8 cellular contexts compared by ENCODE assay signal in the genomic region with DNA sequence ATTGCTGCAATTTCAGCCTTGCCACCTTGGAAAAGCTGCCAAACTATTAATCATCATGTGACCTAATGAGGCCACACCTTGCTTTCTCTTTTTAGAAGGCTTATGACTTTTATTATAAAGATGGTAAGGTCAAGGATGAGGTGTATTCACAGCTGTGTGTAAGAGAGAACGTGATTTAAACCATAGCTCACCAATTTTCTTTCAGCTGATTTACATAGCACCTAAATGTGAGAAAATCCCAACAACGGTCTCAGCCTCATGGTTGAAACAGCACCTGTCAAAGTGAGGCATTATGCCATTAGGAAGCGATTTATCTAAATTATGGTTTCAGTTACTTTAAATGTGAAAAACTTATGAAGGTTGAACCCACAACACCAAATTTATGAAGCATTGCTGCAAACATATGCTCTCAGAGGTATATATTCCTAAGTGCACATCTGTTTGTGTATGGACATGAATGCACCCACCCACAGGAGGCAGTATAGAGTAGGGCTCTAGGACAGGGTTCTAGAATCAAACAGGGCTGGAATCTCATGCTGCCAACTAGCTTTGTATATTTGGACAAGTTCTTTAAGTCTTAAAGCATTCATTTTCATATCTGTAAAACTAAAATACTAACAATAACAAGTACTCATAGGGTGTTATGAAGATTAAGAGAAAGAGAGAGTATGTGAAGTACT. TPM values are rescaled to one million over a fixed set of nuclear protein-coding genes. Genes with fewer than 3 reads are reported as not detected.
DNase-seq lines count a peak whose midpoint lies in the region; ATAC-seq and TF ChIP-seq lines count a peak whose summit lies in the region.
"Had no signal": no experiment of that assay in that cellular context is flagged by ENCODE, and none has a peak within 500 bp of the region (broad histone marks: within the 10 kb centered on the region; RNA-seq: fewer than 3 reads in every experiment).

No MANE protein-coding gene starts in this region.

- ATAC-seq in GM21360 (IDR thresholded peaks at IDR 0.05; ENCODE audit: unreplicated experiment) (peak; percentile 82), PC-3 (no peak)

- BruUV-seq in PC-3 (replicated peaks; lab: Mats Ljungman, UMichigan) = no TSS peak

- POLR2A ChIA-PET in PC-3 (lab: Charles Lee; ENCODE audit: unreplicated experiment) = no interaction called here

- peaks cover 24% of the 10 kb centered on the region for H3K36me3 ChIP-seq in PC-3 (ENCODE audit: low read depth, low read length)

- TF ChIP-seq CTCF in GM12864 (IDR thresholded peaks at IDR 0.05; ENCODE audit: low read depth, low read length, missing control alignments) (peak; percentile 71), PC-3 (conservative IDR thresholded peaks at IDR 0.05; ENCODE audit: low read depth, low read length) (peak; percentile 53)

- no peak overlapping the region for H2AFZ ChIP-seq in PC-3 (ENCODE audit: low read length)

- no peak overlapping the region for H3K9ac ChIP-seq in PC-3 (ENCODE audit: low read length)

- H3K4me2 ChIP-seq in PC-3 (ENCODE audit: low read length) = no peak overlapping the region

- no peaks in the 10 kb centered on the region for H3K27me3 ChIP-seq in PC-3 (ENCODE audit: low read length)

- no peaks in the 10 kb centered on the region for H3K4me1 ChIP-seq in PC-3 (ENCODE audit: insufficient read depth, low read length)

- DNase-seq in GM12864 (ENCODE audit: low read depth) (no peak), PC-3 (peak; percentile 27), iPS-NIHi11 (ENCODE audit: low spot score) (peak; percentile 41), NCI-H2029 (lab: John Stamatoyannopoulos, UW) (no peak), Ammon's horn (ENCODE audit: low spot score) (no peak)
- no peak for DNase-seq in stimulated activated CD4-positive, alpha-beta T cell treated with anti-CD3 and anti-CD28 coated beads, Interleukin-1b, Interleukin-23, amount 100 ng/mL, for 48 hours
- DNase-seq: effector CD4-positive, alpha-beta T cell had no signal

- CTCF ChIA-PET in PC-3 (lab: Charles Lee) = no interaction called here

- H4K20me1 ChIP-seq in PC-3 (ENCODE audit: low read length) = no peaks in the 10 kb centered on the region

- H3K4me3 ChIP-seq in GM12864 (ENCODE audit: low read depth, low read length) = no peak overlapping the region
- H3K4me3 ChIP-seq in PC-3 (ENCODE audit: low read length) = no peak overlapping the region

- H3K27ac ChIP-seq in PC-3 (ENCODE audit: low read length) = no peak overlapping the region

- intact Hi-C loops in PC-3 (cut with micrococcal nuclease) = no loop called here

- H3K9me3 ChIP-seq in PC-3 (ENCODE audit: low read length) = no peaks in the 10 kb centered on the region

- H3F3A ChIP-seq in PC-3 (ENCODE audit: low read length, unreplicated experiment) = no peaks in the 10 kb centered on the region

- H3K9me2 ChIP-seq in PC-3 (replicated peaks; ENCODE audit: low read length) = no peaks in the 10 kb centered on the region

- H3K79me2 ChIP-seq in PC-3 (ENCODE audit: low read length) = no peaks in the 10 kb centered on the region

RNA-seq across cellular contexts. Expression of a gene that starts 40.7 kb away (rescaled TPM):
- 223 and 263 TPM in 2 replicates for total RNA-seq in PC-3 (2014; rRNA removed)

Comparison
In these comparisons a context has a peak if more than half of its experiments do, and no peak if none do; other contexts are left out.
1. DNase-seq: peak in PC-3 (single experiment) and iPS-NIHi11 (single experiment); none in GM12864 (single experiment), NCI-H2029 (single experiment), Ammon's horn (single experiment) and stimulated activated CD4-positive, alpha-beta T cell treated with anti-CD3 and anti-CD28 coated beads, Interleukin-1b, Interleukin-23, amount 100 ng/mL, for 48 hours (single experiment).